In genomic region chr15:61856295-61856694, GRCh38 we compare ENCODE assay signal across 15 cellular contexts.
DNase-seq lines count a peak whose midpoint lies in the region; ATAC-seq and TF ChIP-seq lines count a peak whose summit lies in the region.
"Had no signal": no experiment of that assay in that cellular context is flagged by ENCODE, and none has a peak within 500 bp of the region (broad histone marks: within the 10 kb centered on the region; RNA-seq: fewer than 3 reads in every experiment).

No MANE protein-coding gene starts in this region.

- H3K36me3 ChIP-seq in osteoblast (ENCODE audit: insufficient read depth, low read length) (no peaks in the 10 kb centered on the region), tibial artery (peaks cover 18 to 33% (median 19%) of the 10 kb centered on the region in 3 donors)

- peak; percentile 16 for TF ChIP-seq CTCF in GM12873 (IDR thresholded peaks at IDR 0.05; ENCODE audit: insufficient read depth, low read depth, low read length, missing control alignments)
- TF ChIP-seq CTCF in endothelial cell (IDR thresholded peaks at IDR 0.05; ENCODE audit: unreplicated experiment): peak; percentile 41
- peak; percentile 11 for TF ChIP-seq CTCF in osteoblast (IDR thresholded peaks at IDR 0.05; ENCODE audit: extremely low read depth, low read depth, low read length)
- TF ChIP-seq CTCF in tibial artery (IDR thresholded peaks at IDR 0.05): no peak

- H3K79me2 ChIP-seq in osteoblast (ENCODE audit: insufficient read depth, low read length): no peaks in the 10 kb centered on the region

- H3K4me3 ChIP-seq in osteoblast (ENCODE audit: insufficient read depth, low read length) (no peak overlapping the region), tibial artery (no peak overlapping the region)

- H3K4me3 Mint-ChIP-seq in activated T-cell treated with anti-CD3 and anti-CD28 coated beads, Interleukin-2, amount 50 U/mL, for 4 hours: peak overlapping the region; percentile 29
- no peak overlapping the region for H3K4me3 Mint-ChIP-seq in endothelial cell (ENCODE audit: unreplicated experiment)
- H3K4me3 Mint-ChIP-seq: CD4-positive, alpha-beta T cell had no signal

- no peak for ATAC-seq in activated T-cell treated with anti-CD3 and anti-CD28 coated beads, Interleukin-2, amount 50 U/mL, for 4 hours

- no peaks in the 10 kb centered on the region for H3K9me3 Mint-ChIP-seq in activated T-cell treated with anti-CD3 and anti-CD28 coated beads, Interleukin-2, amount 50 U/mL, for 4 hours
- no peaks in the 10 kb centered on the region for H3K9me3 Mint-ChIP-seq in endothelial cell (ENCODE audit: unreplicated experiment)
- H3K9me3 Mint-ChIP-seq: CD4-positive, alpha-beta T cell had no signal

- no peaks in the 10 kb centered on the region for H3K27me3 ChIP-seq in osteoblast (ENCODE audit: insufficient read depth, low read length)
- no peaks in the 10 kb centered on the region for H3K27me3 ChIP-seq in tibial artery

- H3K9me3 ChIP-seq in osteoblast (ENCODE audit: low read depth, low read length): no peaks in the 10 kb centered on the region
- no peaks in the 10 kb centered on the region for H3K9me3 ChIP-seq in tibial artery

- H3K4me1 Mint-ChIP-seq in activated T-cell treated with anti-CD3 and anti-CD28 coated beads, Interleukin-2, amount 50 U/mL, for 4 hours (ENCODE audit: low read depth): peaks cover 9% of the 10 kb centered on the region
- peaks cover 13% of the 10 kb centered on the region for H3K4me1 Mint-ChIP-seq in endothelial cell (ENCODE audit: unreplicated experiment)

- intact Hi-C loops in tibial artery (cut with DNase I; ENCODE audit: low total_unique reads): no loop called here

- H2AFZ ChIP-seq in osteoblast (ENCODE audit: low read length): no peak overlapping the region

- H3K27me3 Mint-ChIP-seq in activated T-cell treated with anti-CD3 and anti-CD28 coated beads, Interleukin-2, amount 50 U/mL, for 4 hours (ENCODE audit: low read depth): no peaks in the 10 kb centered on the region
- no peaks in the 10 kb centered on the region for H3K27me3 Mint-ChIP-seq in endothelial cell (ENCODE audit: unreplicated experiment)
- H3K27me3 Mint-ChIP-seq: CD4-positive, alpha-beta T cell had no signal

- no peak for DNase-seq in activated T-cell treated with anti-CD3 and anti-CD28 coated beads, Interleukin-2, amount 50 U/mL, for 4 hours
- DNase-seq in activated T-cell treated with anti-CD3 and anti-CD28 coated beads, Interleukin-2, amount 50 U/mL, for 1 hour: no peak
- no peak for DNase-seq in endothelial cell (ENCODE audit: low spot score)
- DNase-seq in osteoblast (ENCODE audit: insufficient read length, low spot score, missing footprints): no peak
- DNase-seq in tibial artery: no peak
- no peak for DNase-seq in SHP77 (lab: John Stamatoyannopoulos, UW)
- DNase-seq in DMS114 treated with DMSO at 0.1 percent for 48 hours (lab: John Stamatoyannopoulos, UW; ENCODE audit: unreplicated experiment): no peak
- DNase-seq: CD4-positive, alpha-beta T cell; H7; MM.1S; NCI-H1417; NCI-H1930; NCI-H2171 treated with DMSO at 0.1 percent for 48 hours; SHP77 treated with DMSO at 0.1 percent for 48 hours had no signal

- peaks cover 24% of the 10 kb centered on the region for H3K36me3 Mint-ChIP-seq in activated T-cell treated with anti-CD3 and anti-CD28 coated beads, Interleukin-2, amount 50 U/mL, for 4 hours (ENCODE audit: insufficient read depth)
- peaks cover 2% of the 10 kb centered on the region for H3K36me3 Mint-ChIP-seq in endothelial cell (ENCODE audit: low read depth, unreplicated experiment)

- H3K27ac Mint-ChIP-seq in endothelial cell (ENCODE audit: unreplicated experiment): peak overlapping the region; percentile 38
- H3K27ac Mint-ChIP-seq: CD4-positive, alpha-beta T cell had no signal

- no peak overlapping the region for H3K4me2 ChIP-seq in osteoblast (ENCODE audit: insufficient read depth, low read length)

- H3K27ac ChIP-seq in osteoblast (ENCODE audit: low read depth, low read length): no peak overlapping the region
- H3K27ac ChIP-seq in tibial artery: no peak overlapping the region

- H3K4me1 ChIP-seq in osteoblast (ENCODE audit: insufficient read depth, low read length) (peaks cover 3% of the 10 kb centered on the region), tibial artery (no peaks in the 10 kb centered on the region)

- H4K20me1 ChIP-seq in osteoblast (ENCODE audit: insufficient read depth, low read length): no peaks in the 10 kb centered on the region

Comparison
In these comparisons a context has a peak if more than half of its experiments do, and no peak if none do; other contexts are left out.
1. CTCF ChIP-seq: peak in GM12873 (single experiment), endothelial cell (single experiment) and osteoblast (single experiment); none in tibial artery (0 of 2).